Comparison of ENCODE assay signal across 8 cellular contexts in the genomic region with DNA sequence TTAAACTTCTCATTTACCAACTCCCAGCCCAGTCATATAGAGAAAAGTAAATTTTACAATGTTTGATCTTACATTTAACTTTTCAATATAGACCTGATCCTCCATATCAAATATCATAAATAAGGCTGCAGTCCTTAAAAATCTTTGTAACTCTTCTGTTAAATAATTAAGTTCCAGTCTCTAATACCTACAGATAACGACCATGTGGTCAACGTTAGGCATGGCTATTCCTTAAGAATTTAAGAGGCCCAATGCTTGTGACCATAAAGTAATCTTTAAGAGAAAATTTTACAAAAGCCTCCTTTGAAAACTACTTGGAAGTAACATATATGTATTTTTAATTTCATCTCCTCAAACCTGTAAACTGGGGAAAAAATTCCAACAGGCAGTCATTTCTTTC. TPM values are rescaled to one million over a fixed set of nuclear protein-coding genes. Genes with fewer than 3 reads are reported as not detected.
A peak's percentile ranks its signal among the peaks of the same experiment; 100 is the strongest.
DNase-seq lines count a peak whose midpoint lies in the region; ATAC-seq, FAIRE-seq and TF ChIP-seq lines count a peak whose summit lies in the region.

No MANE protein-coding gene starts in this region.

- H3K4me2 ChIP-seq in H1 (ENCODE audit: insufficient read depth in 1 of 2, low read depth in 2 of 2, low read length in 2 of 2): peak overlapping the region; percentile 62 to 66

- H3K27me3 ChIP-seq in NT2/D1 (ENCODE audit: insufficient read depth, insufficient read length) (no peaks in the 10 kb centered on the region), H1 (replicated peaks in 1 of 4; ENCODE audit: control insufficient read depth in 3 of 4, extremely low read depth in 1 of 4, insufficient read depth in 3 of 4, low read length in 3 of 4) (no peaks in the 10 kb centered on the region)

- 3% methylated on average over 2 of the region's 2 CpGs; no CpG with 5 or more reads in 1 of the 2 experiments for WGBS in H1 (ENCODE audit: extremely low coverage in 1 of 2, insufficient coverage in 1 of 2, insufficient read length in 1 of 2, insufficient replicate concordance in 2 of 2, low coverage in 1 of 2, low lambda C conversion rate in 2 of 2, missing lambda C conversion rate in 1 of 2), 2 experiments

- TF ChIP-seq RAD21 in H1 (IDR thresholded peaks at IDR 0.05 in 1 of 2, conservative IDR thresholded peaks at IDR 0.05 in 1 of 2; ENCODE audit: low read depth in 2 of 2, low read length in 2 of 2): no peak

- no peak for TF ChIP-seq EP300 in H1 (IDR thresholded peaks at IDR 0.05; ENCODE audit: borderline replicate concordance in 1 of 2, low read depth in 2 of 2, low read length in 2 of 2)

- H3K14ac ChIP-seq in H1 (ENCODE audit: insufficient read length): no peak overlapping the region

- H3K27ac ChIP-seq in H1 (ENCODE audit: low read depth, low read length): no peak overlapping the region

- no peak overlapping the region for H2AK5ac ChIP-seq in H1 (ENCODE audit: low read depth, low read length)

- peaks cover 59 to 91% of the 10 kb centered on the region in 2 experiments for H3K79me2 ChIP-seq in H1 (ENCODE audit: control insufficient read depth in 1 of 2, insufficient read depth in 2 of 2, low read length in 2 of 2)

- CTCF ChIA-PET in H1 (lab: Charles Lee; ENCODE audit: partially characterized antibody): no interaction called here

- no peak overlapping the region for H2BK20ac ChIP-seq in H1 (ENCODE audit: low read length)

- DNase-seq in activated T-cell treated with anti-CD3 and anti-CD28 coated beads, Interleukin-2, amount 50 U/mL, for 24 hours: no peak
- DNase-seq in activated T-cell treated with anti-CD3 and anti-CD28 coated beads, Interleukin-2, amount 50 U/mL, for 1 hour: no peak
- DNase-seq in NT2/D1 (ENCODE audit: low read depth, low spot score) (no peak), H1 (ENCODE audit: low read depth in 1 of 2, low spot score in 2 of 2) (no peak), retinal pigment epithelial cell (ENCODE audit: low read depth) (no peak), AG08395 (ENCODE audit: low spot score) (no peak)

- H4K5ac ChIP-seq in H1 (ENCODE audit: insufficient read length, low read depth, low read length): peak overlapping the region; percentile 84

- H2BK15ac ChIP-seq in H1 (ENCODE audit: low read length): no peak overlapping the region

- no peaks in the 10 kb centered on the region for H3K79me1 ChIP-seq in H1 (ENCODE audit: low read depth, low read length)

- peaks cover 48% of the 10 kb centered on the region for H3K4me1 Mint-ChIP-seq in activated T-cell treated with anti-CD3 and anti-CD28 coated beads, Interleukin-2, amount 50 U/mL, for 24 hours (ENCODE audit: low read depth)

- no peaks in the 10 kb centered on the region for H3K4me1 ChIP-seq in NT2/D1 (ENCODE audit: insufficient read depth, insufficient read length)
- peaks cover 2 to 6% (median 4%) of the 10 kb centered on the region in 4 experiments; a peak in 3 of 7 replicates for H3K4me1 ChIP-seq in H1 (replicated peaks in 1 of 4; ENCODE audit: control insufficient read depth in 3 of 4, insufficient read depth in 4 of 4, low read length in 3 of 4)

- H3K9me3 Mint-ChIP-seq in activated T-cell treated with anti-CD3 and anti-CD28 coated beads, Interleukin-2, amount 50 U/mL, for 24 hours: no peaks in the 10 kb centered on the region

- no peak overlapping the region for H2BK120ac ChIP-seq in H1 (replicated peaks; ENCODE audit: low read depth, low read length)

- H3K27me3 Mint-ChIP-seq in activated T-cell treated with anti-CD3 and anti-CD28 coated beads, Interleukin-2, amount 50 U/mL, for 24 hours: no peaks in the 10 kb centered on the region

- H3K23ac ChIP-seq in H1 (ENCODE audit: insufficient read length): no peak overlapping the region

- peak overlapping the region; percentile 59 for H3K9ac ChIP-seq in NT2/D1 (ENCODE audit: insufficient read length, low read depth)
- peak overlapping the region in 2 of 4 experiments; percentile 33 to 71; a peak in 2 of 7 replicates for H3K9ac ChIP-seq in H1 (replicated peaks in 1 of 4; ENCODE audit: extremely low read depth in 1 of 4, low read depth in 3 of 4, low read length in 3 of 4)

- peaks cover 80% of the 10 kb centered on the region for H3K36me3 Mint-ChIP-seq in activated T-cell treated with anti-CD3 and anti-CD28 coated beads, Interleukin-2, amount 50 U/mL, for 24 hours (ENCODE audit: low read depth)

- H3K36me3 ChIP-seq in NT2/D1 (ENCODE audit: insufficient read depth, insufficient read length, low read length): peaks cover 39% of the 10 kb centered on the region
- H3K36me3 ChIP-seq in H1 (ENCODE audit: control insufficient read depth in 2 of 4, insufficient read depth in 4 of 4, low read length in 3 of 4): peaks cover 0 to 33% (median 7%) of the 10 kb centered on the region in 4 experiments; a peak in 5 of 8 replicates

- POLR2A ChIA-PET in H1 (lab: Charles Lee; ENCODE audit: partially characterized antibody): interaction anchor here (1.4 kb wide), 1 partner anchor 15 kb away, joined by 3 read pairs; no protein-coding TSS in a partner anchor

- no peak overlapping the region for H2BK5ac ChIP-seq in H1 (ENCODE audit: low read depth, low read length)

- no peak overlapping the region for H3K18ac ChIP-seq in H1 (ENCODE audit: extremely low read depth, low read length)

- TF ChIP-seq POLR2A in H1 (IDR thresholded peaks at IDR 0.05; ENCODE audit: control extremely low read depth in 1 of 2, low read depth in 2 of 2, low read length in 2 of 2): no peak

- TF ChIP-seq CTCF in H1 (IDR thresholded peaks at IDR 0.05; ENCODE audit: control extremely low read depth in 1 of 3, insufficient read depth in 1 of 3, low read depth in 1 of 3, low read length in 3 of 3) (no peak), retinal pigment epithelial cell (conservative IDR thresholded peaks at IDR 0.05; ENCODE audit: low read depth, low read length) (no peak)

- H2AFZ ChIP-seq in H1 (ENCODE audit: low read length): no peak overlapping the region

- H3K27ac Mint-ChIP-seq in activated T-cell treated with anti-CD3 and anti-CD28 coated beads, Interleukin-2, amount 50 U/mL, for 24 hours: peak overlapping the region; percentile 51

- H3K4ac ChIP-seq in H1 (replicated peaks; ENCODE audit: insufficient read length, low read depth, low read length): no peak overlapping the region

- H4K91ac ChIP-seq in H1 (replicated peaks; ENCODE audit: insufficient read length, low read length): no peak overlapping the region

- peak overlapping the region; percentile 96 for H3K4me3 Mint-ChIP-seq in activated T-cell treated with anti-CD3 and anti-CD28 coated beads, Interleukin-2, amount 50 U/mL, for 24 hours

- H2BK12ac ChIP-seq in H1 (ENCODE audit: low read depth, low read length): no peak overlapping the region

- H3K23me2 ChIP-seq in H1 (ENCODE audit: low read depth, low read length): peaks cover 5% of the 10 kb centered on the region

- H4K8ac ChIP-seq in H1 (ENCODE audit: extremely low read depth, insufficient read depth, low read length): no peak overlapping the region

- H3K4me3 ChIP-seq in NT2/D1 (ENCODE audit: insufficient read length, low read depth) (peak overlapping the region; percentile 35), H1 (ENCODE audit: extremely low read depth in 1 of 4, insufficient read depth in 2 of 4, low read depth in 3 of 4, low read length in 4 of 4) (peak overlapping the region; percentile 80 to 97 (median 88)), retinal pigment epithelial cell (ENCODE audit: low read length) (peak overlapping the region; percentile 94)

- FAIRE-seq in H1 (lab: Jason Lieb, UNC): no peak

- ATAC-seq in HG03175 (IDR thresholded peaks at IDR 0.05; ENCODE audit: unreplicated experiment): no peak
- no peak for ATAC-seq in HG02588 (IDR thresholded peaks at IDR 0.05; ENCODE audit: unreplicated experiment)

- no peak overlapping the region for H3K56ac ChIP-seq in H1 (replicated peaks; ENCODE audit: insufficient read length, low read depth, low read length)

- peaks cover 8 to 16% of the 10 kb centered on the region in 2 experiments for H4K20me1 ChIP-seq in H1 (replicated peaks in 1 of 2; ENCODE audit: control insufficient read depth in 1 of 2, insufficient read depth in 2 of 2, low read length in 2 of 2)

- H3K9me3 ChIP-seq in NT2/D1 (ENCODE audit: insufficient read depth, low read length) (no peaks in the 10 kb centered on the region), H1 (ENCODE audit: insufficient read depth in 2 of 2, low read depth in 1 of 2, low read length in 1 of 2) (no peaks in the 10 kb centered on the region)

TF ChIP-seq in H1, 55 proteins besides CTCF, POLR2A, EP300 and RAD21 (continues in another document):
- TF ChIP-seq TAF1 (IDR thresholded peaks at IDR 0.05; ENCODE audit: low read depth, low read length) (no peak), HDAC2 (IDR thresholded peaks at IDR 0.05; ENCODE audit: borderline replicate concordance in 1 of 2, low read depth in 2 of 2, low read length in 2 of 2) (no peak), YY1 (IDR thresholded peaks at IDR 0.05; ENCODE audit: low read depth, low read length) (no peak), GABPA (IDR thresholded peaks at IDR 0.05; ENCODE audit: borderline replicate concordance, insufficient read depth, low read length) (no peak), TBP (IDR thresholded peaks at IDR 0.05; ENCODE audit: low read depth, low read length) (no peak), GTF2F1 (IDR thresholded peaks at IDR 0.05; ENCODE audit: borderline replicate concordance, low read depth, low read length) (no peak)

RNA-seq across cellular contexts. Expression of a gene that starts 1.6 kb away (rescaled TPM):
- total RNA-seq in H1 (2021; fragmentation: NEBNext Ultra II Directional; extraction: Animal tissue kit (Norgen Biotek cat#: 25700)): 53.4 and 55.1 TPM in 2 replicates
- polyA plus RNA-seq in H1 (2011; rRNA removed): 11.4 and 13.7 TPM in 2 replicates
- 18.9 TPM for polyA plus RNA-seq in H1 (2011; cell fraction: cytosol; rRNA removed)
- polyA plus RNA-seq in H1 (2011; cell fraction: nucleus; rRNA removed): 7.8 TPM
- 19.7 to 31.0 TPM (median 22.5 TPM) in 4 replicates for polyA plus RNA-seq in H1 (2012, experiment 1 of 2)
- polyA plus RNA-seq in H1 (2012, experiment 2 of 2): 5.4 TPM
- 38.1 TPM for polyA plus RNA-seq in H1 (2013, experiment 1 of 2)
- polyA plus RNA-seq in H1 (2013, experiment 2 of 2): 37.1 TPM
- 15.6 and 22.6 TPM in 2 replicates for polyA minus RNA-seq in H1 (2011; rRNA and poly(A)+ RNA removed)
- 19.2 TPM for polyA minus RNA-seq in H1 (2011; cell fraction: cytosol; rRNA and poly(A)+ RNA removed)
- polyA minus RNA-seq in H1 (2011; cell fraction: nucleus; rRNA and poly(A)+ RNA removed): 28.8 TPM

RNA-seq across cellular contexts. Expression of a gene that starts 21.3 kb away (rescaled TPM):
- total RNA-seq in H1 (2021; fragmentation: NEBNext Ultra II Directional; extraction: Animal tissue kit (Norgen Biotek cat#: 25700)): 24.0 and 26.5 TPM in 2 replicates
- polyA plus RNA-seq in H1 (2011; rRNA removed): 3.0 and 4.5 TPM in 2 replicates
- 6.8 TPM for polyA plus RNA-seq in H1 (2011; cell fraction: cytosol; rRNA removed)
- 12.7 TPM for polyA plus RNA-seq in H1 (2011; cell fraction: nucleus; rRNA removed)
- 10.4 to 18.3 TPM (median 12.7 TPM) in 4 replicates for polyA plus RNA-seq in H1 (2012, experiment 1 of 2)
- 2.2 TPM for polyA plus RNA-seq in H1 (2012, experiment 2 of 2)
- polyA plus RNA-seq in H1 (2013, experiment 1 of 2): 22.0 TPM
- polyA plus RNA-seq in H1 (2013, experiment 2 of 2): 20.6 TPM
- polyA minus RNA-seq in H1 (2011; rRNA and poly(A)+ RNA removed): 10.5 and 13.7 TPM in 2 replicates
- 5.1 TPM for polyA minus RNA-seq in H1 (2011; cell fraction: cytosol; rRNA and poly(A)+ RNA removed)
- polyA minus RNA-seq in H1 (2011; cell fraction: nucleus; rRNA and poly(A)+ RNA removed): 42.0 TPM

Comparison
In these comparisons a context has a peak if more than half of its experiments do, and no peak if none do; other contexts are left out.
1. H3K4me3 ChIP-seq: peak in every context shown above with its lines; median percentile 94 in retinal pigment epithelial cell; 88 in H1; 35 in NT2/D1.